27 cellular contexts compared by ENCODE assay signal in the genomic region with DNA sequence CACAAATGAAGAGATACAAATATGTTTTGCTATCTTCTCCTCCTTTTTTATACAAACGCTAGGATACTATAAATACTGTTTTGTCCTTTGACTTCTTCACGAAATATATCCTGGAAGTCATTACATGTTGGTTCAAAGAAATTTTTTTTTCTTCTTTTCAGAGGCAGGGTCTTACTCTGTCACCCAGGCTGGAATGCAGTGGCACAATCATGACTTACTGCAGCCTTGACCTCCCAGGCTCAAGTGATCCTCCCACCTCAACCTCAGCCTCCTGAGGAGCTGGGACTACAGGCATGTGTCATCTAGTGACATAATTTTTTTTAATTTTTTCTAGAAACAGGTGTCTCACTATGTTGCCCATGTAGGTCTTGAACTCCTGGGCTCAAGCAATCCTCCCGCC.
"Had no signal": no experiment of that assay in that cellular context is flagged by ENCODE, and none has a peak within 500 bp of the region (broad histone marks: within the 10 kb centered on the region; RNA-seq: fewer than 3 reads in every experiment).

No MANE protein-coding gene starts in this region.

- H3K27ac ChIP-seq: adrenal gland, Peyer's patch had no signal

- DNase-seq: activated CD4-positive, alpha-beta T cell treated with anti-CD3 and anti-CD28 coated beads, Interleukin-2, amount 10 ng/mL, durations not matched to agents 24 days and 14 days; activated CD4-positive, alpha-beta T cell treated with anti-CD3 and anti-CD28 coated beads, Interleukin-2, amount 50 U/mL, for 4 hours; activated CD8-positive, alpha-beta T cell treated with anti-CD3 and anti-CD28 coated beads for 36 hours; activated gamma-delta T cell treated with Interleukin-2 at 50 U/mL for 16 hours; activated naive CD4-positive, alpha-beta T cell treated with anti-CD3 and anti-CD28 coated beads for 36 hours; activated T-cell treated with anti-CD3 and anti-CD28 coated beads, Interleukin-2, amount 50 U/mL, for 24 hours; caudate nucleus; cerebellar nuclear complex; Karpas-422; NCI-H1105; NCI-H1436; NCI-H1694; NCI-H1930; NCI-H2081 treated with DMSO at 0.1 percent for 48 hours; NCI-H226; NCI-H446 treated with DMSO at 0.1 percent for 48 hours; NCI-H524; NK-92 treated with Interleukin-12 subunit alpha and Interleukin-12 subunit beta, amount 100 ng/mL, for 24 hours; PC-3; Peyer's patch; Right ventricle myocardium superior; SW 1271; T-helper 1 cell; T-helper 2 cell; T1000 had no signal

- FAIRE-seq: bronchial epithelial cell had no signal
